ENCODE assay signal across 13 cellular contexts in genomic region chr2:100281521-100282438, GRCh38. TPM values are rescaled to one million over a fixed set of nuclear protein-coding genes. Genes with fewer than 3 reads are reported as not detected.
DNase-seq lines count a peak whose midpoint lies in the region; ATAC-seq and TF ChIP-seq lines count a peak whose summit lies in the region.
"Had no signal": no experiment of that assay in that cellular context is flagged by ENCODE, and none has a peak within 500 bp of the region (broad histone marks: within the 10 kb centered on the region; RNA-seq: fewer than 3 reads in every experiment).

No MANE protein-coding gene starts in this region.

- ATAC-seq in DND-41 (ENCODE audit: insufficient read depth, low read depth): no peak
- ATAC-seq in HG03342 (IDR thresholded peaks at IDR 0.05; ENCODE audit: unreplicated experiment): no peak
- no peak for ATAC-seq in GM18519 (IDR thresholded peaks at IDR 0.05; ENCODE audit: low FRiP score, unreplicated experiment)
- ATAC-seq in GM21723 (IDR thresholded peaks at IDR 0.05; ENCODE audit: unreplicated experiment): no peak
- ATAC-seq: stimulated activated memory B cell treated with anti-CD40 and anti-IgM and Interleukin-4, amounts not matched to agents 10 μg/mL and 1 μg/mL and 100 μg/mL, for 72 hours had no signal

- intact Hi-C loops in dorsolateral prefrontal cortex (cut with DNase I): no loop called here

- no peak overlapping the region for H3K18ac ChIP-seq in mesenchymal stem cell (ENCODE audit: low read depth in 1 of 2, low read length in 2 of 2)

- H3K9ac ChIP-seq in DND-41 (ENCODE audit: low read depth, low read length) (no peak overlapping the region), mesenchymal stem cell (ENCODE audit: low read length) (peak overlapping the region; percentile 63)

- H3K27me3 ChIP-seq in DND-41 (ENCODE audit: insufficient read depth, low read length, poor library complexity): no peaks in the 10 kb centered on the region
- no peaks in the 10 kb centered on the region for H3K27me3 ChIP-seq in dorsolateral prefrontal cortex
- H3K27me3 ChIP-seq in mesenchymal stem cell (ENCODE audit: control insufficient read depth in 1 of 2, insufficient read depth in 1 of 2, low read length in 2 of 2): no peaks in the 10 kb centered on the region

- H3K27ac ChIP-seq in DND-41 (ENCODE audit: low read length): 0 out of 2 replicates have a peak overlapping the region, but pooled peaks have one; percentile 32
- H3K27ac ChIP-seq in dorsolateral prefrontal cortex: peak overlapping the region in 55 of 59 donors; percentile 2 to 91 (median 66)
- H3K27ac ChIP-seq in mesenchymal stem cell (ENCODE audit: low read length, poor library complexity, severe bottlenecking): no peak overlapping the region
- H3K27ac ChIP-seq: RWPE1 had no signal

- H3K14ac ChIP-seq in mesenchymal stem cell (ENCODE audit: low read length in 2 of 2): no peak overlapping the region

- H3K9me3 ChIP-seq in DND-41 (ENCODE audit: insufficient read depth, low read length, severe bottlenecking) (no peaks in the 10 kb centered on the region), mesenchymal stem cell (ENCODE audit: control insufficient read depth, low read length) (no peaks in the 10 kb centered on the region)

- H4K91ac ChIP-seq in mesenchymal stem cell (ENCODE audit: low read length): no peak overlapping the region

- H2AK5ac ChIP-seq in mesenchymal stem cell (ENCODE audit: low read length, severe bottlenecking): peak overlapping the region; percentile 70

- no peak overlapping the region for H3K4ac ChIP-seq in mesenchymal stem cell (ENCODE audit: low read depth in 1 of 2, low read length in 2 of 2)

- no peaks in the 10 kb centered on the region for H4K20me1 ChIP-seq in DND-41 (ENCODE audit: insufficient read depth, low read length)

- H2BK5ac ChIP-seq in mesenchymal stem cell (ENCODE audit: low read depth, low read length, poor library complexity, severe bottlenecking): no peak overlapping the region

- H3K4me2 ChIP-seq in DND-41 (ENCODE audit: insufficient read depth, low read length) (no peak overlapping the region), mesenchymal stem cell (ENCODE audit: low read length, poor library complexity, severe bottlenecking) (no peak overlapping the region)

- H4K8ac ChIP-seq in mesenchymal stem cell (ENCODE audit: low read length): no peak overlapping the region

- no peak overlapping the region for H2BK120ac ChIP-seq in mesenchymal stem cell (ENCODE audit: low read depth, low read length)

- peaks cover 69% of the 10 kb centered on the region for H3K4me1 ChIP-seq in DND-41 (ENCODE audit: insufficient read depth, low read length)
- peaks cover 18% of the 10 kb centered on the region for H3K4me1 ChIP-seq in mesenchymal stem cell (ENCODE audit: control insufficient read depth, insufficient read depth, low read depth, low read length)

- H3K79me1 ChIP-seq in mesenchymal stem cell (replicated peaks; ENCODE audit: low read length, poor library complexity, severe bottlenecking): no peaks in the 10 kb centered on the region

- 74% methylated on average over 15 of the region's 16 CpGs for WGBS in mesenchymal stem cell

- H2AFZ ChIP-seq in DND-41 (ENCODE audit: low read depth, low read length) (no peak overlapping the region), mesenchymal stem cell (ENCODE audit: low read depth, low read length) (no peak overlapping the region)

- H3K79me2 ChIP-seq in DND-41 (ENCODE audit: insufficient read depth, low read length): no peaks in the 10 kb centered on the region

- H3K4me3 ChIP-seq in DND-41 (ENCODE audit: low read depth in 1 of 2, low read length in 2 of 2): no peak overlapping the region
- peak overlapping the region in 17 of 59 donors; percentile 3 to 38 (median 15) for H3K4me3 ChIP-seq in dorsolateral prefrontal cortex
- peak overlapping the region in 1 of 2 experiments; percentile 68 for H3K4me3 ChIP-seq in mesenchymal stem cell (ENCODE audit: insufficient read depth in 1 of 2, low read depth in 1 of 2, low read length in 2 of 2)

- no peak for TF ChIP-seq CTCF in DND-41 (IDR thresholded peaks at IDR 0.05; ENCODE audit: borderline replicate concordance, extremely low read depth, low read length, poor library complexity, severe bottlenecking)
- no peak for TF ChIP-seq CTCF in dorsolateral prefrontal cortex (IDR thresholded peaks at IDR 0.05 in 54 of 56, conservative IDR thresholded peaks at IDR 0.05 in 2 of 56; ENCODE audit: low read depth in 1 of 56, partially characterized antibody in 56 of 56)

- no peak overlapping the region for H2BK15ac ChIP-seq in mesenchymal stem cell (ENCODE audit: low read depth, poor library complexity, severe bottlenecking)

- H3K36me3 ChIP-seq in DND-41 (ENCODE audit: insufficient read depth, low read length) (no peaks in the 10 kb centered on the region), mesenchymal stem cell (ENCODE audit: control insufficient read depth in 1 of 2, insufficient read depth in 2 of 2, low read depth in 1 of 2, low read length in 2 of 2) (no peaks in the 10 kb centered on the region)

- H2BK12ac ChIP-seq in mesenchymal stem cell (ENCODE audit: low read length in 2 of 2): peak overlapping the region in 1 of 2 experiments; percentile 25

- DNase-seq in DND-41 (no peak), OCI-M1 (lab: John Stamatoyannopoulos, UW) (peak; percentile 67), dorsolateral prefrontal cortex (peak in 6 of 10 donors; percentile 34 to 81 (median 70)), mesenchymal stem cell (no peak)
- no peak for DNase-seq in stimulated activated CD4-positive, alpha-beta T cell treated with anti-CD3 and anti-CD28 coated beads, Interleukin-4, amount 100 ng/mL, for 1 hour
- DNase-seq: activated CD4-positive, alpha-beta T cell treated with anti-CD3 and anti-CD28 coated beads, Interleukin-2, amount 50 U/mL, for 1 hour; amniotic stem cell; NCI-H2029 had no signal

- no peak overlapping the region for H3K23ac ChIP-seq in mesenchymal stem cell (ENCODE audit: low read length in 2 of 2)

RNA-seq across cellular contexts. Expression of gene LONRF2, which starts 40.5 kb away (rescaled TPM):
- 100 to 1,000 TPM in 81 of 120 experiments, 10 to 100 TPM in 39; 36.5 to 177 (median 112) TPM for total RNA-seq in dorsolateral prefrontal cortex
- 0.06 TPM for polyA plus RNA-seq in mesenchymal stem cell (2013, experiment 1 of 2)
- polyA plus RNA-seq in mesenchymal stem cell (2013, experiment 2 of 2): 0.04 TPM

Comparison
In these comparisons a context has a peak if more than half of its experiments do, and no peak if none do; other contexts are left out.
1. DNase-seq: peak in OCI-M1 (single experiment) and dorsolateral prefrontal cortex (6 of 10); none in DND-41 (single experiment), mesenchymal stem cell (single experiment) and stimulated activated CD4-positive, alpha-beta T cell treated with anti-CD3 and anti-CD28 coated beads, Interleukin-4, amount 100 ng/mL, for 1 hour (single experiment).